In genomic region chr15:67134577-67135492, GRCh38 we compare ENCODE assay signal across 9 cellular contexts.
DNase-seq lines count a peak whose midpoint lies in the region; ATAC-seq and TF ChIP-seq lines count a peak whose summit lies in the region.
"Had no signal": no experiment of that assay in that cellular context is flagged by ENCODE, and none has a peak within 500 bp of the region (broad histone marks: within the 10 kb centered on the region; RNA-seq: fewer than 3 reads in every experiment).

No MANE protein-coding gene starts in this region.

- TF ChIP-seq CTCF in breast epithelium (IDR thresholded peaks at IDR 0.05), result no peak

- TF ChIP-seq POLR2A in breast epithelium (IDR thresholded peaks at IDR 0.05), result no peak

- DNase-seq in breast epithelium (ENCODE audit: low spot score in 2 of 2), result no peak
- DNase-seq in NCI-H345 treated with DMSO at 0.1 percent for 48 hours (lab: John Stamatoyannopoulos, UW; ENCODE audit: unreplicated experiment), result no peak
- no peak for DNase-seq in NCI-H2196 treated with DMSO at 0.1 percent for 48 hours (lab: John Stamatoyannopoulos, UW; ENCODE audit: unreplicated experiment)
- no peak for DNase-seq in amygdala (lab: John Stamatoyannopoulos, UW)
- DNase-seq in HuH-7 (ENCODE audit: low spot score), result no peak
- DNase-seq: NCI-H774 had no signal

- intact Hi-C loops in breast epithelium (cut with DNase I; ENCODE audit: low total_unique reads), result no loop called here

- H3K79me2 ChIP-seq in ACC112 (ENCODE audit: control insufficient read depth, insufficient read depth, low read length, unreplicated experiment), result peaks cover 98% of the 10 kb centered on the region

- H3K9me3 ChIP-seq in breast epithelium, result no peaks in the 10 kb centered on the region
- no peaks in the 10 kb centered on the region for H3K9me3 ChIP-seq in muscle layer of colon (ENCODE audit: low read length)

- H2AFZ ChIP-seq in ACC112 (ENCODE audit: low read length, unreplicated experiment), result no peak overlapping the region

- H3K4me1 ChIP-seq in ACC112 (ENCODE audit: control insufficient read depth, insufficient read depth, low read length, unreplicated experiment), result peaks cover 99% of the 10 kb centered on the region
- H3K4me1 ChIP-seq in breast epithelium, result peaks cover 0 to 14% of the 10 kb centered on the region in 2 donors
- peaks cover 82% of the 10 kb centered on the region for H3K4me1 ChIP-seq in muscle layer of colon (ENCODE audit: insufficient read depth, low read length)

- peak; percentile 14 for ATAC-seq in HG03135 (IDR thresholded peaks at IDR 0.05; ENCODE audit: unreplicated experiment)

- H3K27me3 ChIP-seq in ACC112 (ENCODE audit: insufficient read depth, low read length) (no peaks in the 10 kb centered on the region), breast epithelium (no peaks in the 10 kb centered on the region), muscle layer of colon (ENCODE audit: control insufficient read depth in 1 of 2, insufficient read depth in 2 of 2, low read length in 2 of 2) (no peaks in the 10 kb centered on the region)

- H3K36me3 ChIP-seq in ACC112 (ENCODE audit: insufficient read depth, low read length) (peaks cover 4% of the 10 kb centered on the region; the same call in 1 of the 2 replicates), breast epithelium (no peaks in the 10 kb centered on the region), muscle layer of colon (ENCODE audit: insufficient read depth, low read length) (no peaks in the 10 kb centered on the region)

- H3K9ac ChIP-seq in muscle layer of colon (ENCODE audit: low read length), result no peak overlapping the region

- H3K27ac ChIP-seq in ACC112 (ENCODE audit: low read depth, low read length), result peak overlapping the region; percentile 100
- peak overlapping the region; percentile 82 to 92 for H3K27ac ChIP-seq in breast epithelium
- peak overlapping the region; percentile 36 for H3K27ac ChIP-seq in muscle layer of colon (ENCODE audit: low read depth, low read length)

- H3K4me3 ChIP-seq in ACC112 (ENCODE audit: low read depth, low read length), result no peak overlapping the region
- H3K4me3 ChIP-seq in breast epithelium, result peak overlapping the region in 1 of 3 donors; percentile 15
- H3K4me3 ChIP-seq in muscle layer of colon (ENCODE audit: low read depth in 1 of 2, low read length in 2 of 2), result no peak overlapping the region

Comparison
In these comparisons a context has a peak if more than half of its experiments do, and no peak if none do; other contexts are left out.
1. H3K27ac ChIP-seq: peak in every context shown above with its lines; median percentile 100 in ACC112; 87 in breast epithelium; 36 in muscle layer of colon.